ENCODE assay signal across 14 cellular contexts in the genomic region with DNA sequence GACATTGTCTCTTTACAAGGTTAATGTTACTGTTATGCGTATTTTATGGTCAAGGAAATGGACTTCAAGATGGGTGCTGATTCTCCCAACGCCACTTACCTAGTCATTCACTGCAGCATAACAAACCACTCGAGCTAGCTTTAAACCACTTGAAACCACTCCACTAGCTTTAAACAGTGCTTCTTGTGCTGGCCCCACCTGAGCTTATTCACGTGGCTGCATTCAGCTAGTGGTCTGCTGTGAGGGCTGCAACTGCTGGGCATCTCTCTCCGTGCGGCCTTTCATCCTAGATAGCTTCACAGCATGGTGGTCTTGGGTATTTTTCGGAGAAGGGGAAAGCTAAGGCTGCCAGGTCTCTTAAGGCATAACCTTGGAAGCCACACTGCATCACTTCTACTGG. TPM values are rescaled to one million over a fixed set of nuclear protein-coding genes. Genes with fewer than 3 reads are reported as not detected.
DNase-seq lines count a peak whose midpoint lies in the region; ATAC-seq and TF ChIP-seq lines count a peak whose summit lies in the region.
"Had no signal": no experiment of that assay in that cellular context is flagged by ENCODE, and none has a peak within 500 bp of the region (broad histone marks: within the 10 kb centered on the region; RNA-seq: fewer than 3 reads in every experiment).

No MANE protein-coding gene starts in this region.

- peaks cover 80% of the 10 kb centered on the region for H3K4me1 Mint-ChIP-seq in activated CD4-positive, alpha-beta T cell treated with anti-CD3 and anti-CD28 coated beads for 36 hours
- H3K4me1 Mint-ChIP-seq in activated naive CD8-positive, alpha-beta T cell treated with anti-CD3 and anti-CD28 coated beads, Interleukin-2, amount 10 ng/mL, durations not matched to agents 7 days and 5 days = peaks cover 72% of the 10 kb centered on the region

- H3K27me3 Mint-ChIP-seq in activated CD4-positive, alpha-beta T cell treated with anti-CD3 and anti-CD28 coated beads for 36 hours = no peaks in the 10 kb centered on the region
- H3K27me3 Mint-ChIP-seq in activated naive CD8-positive, alpha-beta T cell treated with anti-CD3 and anti-CD28 coated beads, Interleukin-2, amount 10 ng/mL, durations not matched to agents 7 days and 5 days = peaks cover 7% of the 10 kb centered on the region

- H3K27me3 ChIP-seq in Loucy (ENCODE audit: insufficient read depth, low read length, poor library complexity, severe bottlenecking) = no peaks in the 10 kb centered on the region
- H3K27me3 ChIP-seq: ovary had no signal

- H3K4me3 Mint-ChIP-seq in activated CD4-positive, alpha-beta T cell treated with anti-CD3 and anti-CD28 coated beads for 36 hours = no peak overlapping the region
- H3K4me3 Mint-ChIP-seq in activated naive CD8-positive, alpha-beta T cell treated with anti-CD3 and anti-CD28 coated beads, Interleukin-2, amount 10 ng/mL, durations not matched to agents 7 days and 5 days = peak overlapping the region; percentile 74
- H3K4me3 Mint-ChIP-seq: stimulated activated memory B cell treated with anti-CD40 and anti-IgM and Interleukin-4, amounts not matched to agents 10 μg/mL and 1 μg/mL and 100 μg/mL, for 72 hours had no signal

- peak overlapping the region; percentile 82 for H3K4me2 ChIP-seq in Loucy (ENCODE audit: low read depth, low read length, poor library complexity, severe bottlenecking)
- H3K4me2 ChIP-seq: A549 had no signal

- H3K36me3 Mint-ChIP-seq in activated CD4-positive, alpha-beta T cell treated with anti-CD3 and anti-CD28 coated beads for 36 hours (ENCODE audit: low read depth) = peaks cover 12% of the 10 kb centered on the region
- peaks cover 28% of the 10 kb centered on the region for H3K36me3 Mint-ChIP-seq in activated naive CD8-positive, alpha-beta T cell treated with anti-CD3 and anti-CD28 coated beads, Interleukin-2, amount 10 ng/mL, durations not matched to agents 7 days and 5 days
- H3K36me3 Mint-ChIP-seq: stimulated activated memory B cell treated with anti-CD40 and anti-IgM and Interleukin-4, amounts not matched to agents 10 μg/mL and 1 μg/mL and 100 μg/mL, for 72 hours had no signal

- intact Hi-C loops in activated CD4-positive, alpha-beta T cell treated with anti-CD3 and anti-CD28 coated beads for 36 hours (cut with DNase I, micrococcal nuclease) = loop anchor here (5.0 kb wide), 3 partner anchors 43 to 883 kb away; partner anchors contain the start of genes RNF44 (in 1 of the 2) and SFXN1 (in 1 of the 2)

- no peaks in the 10 kb centered on the region for H3K36me3 ChIP-seq in Loucy (ENCODE audit: insufficient read depth, low read length)
- H3K36me3 ChIP-seq: ovary had no signal

- ATAC-seq in activated CD4-positive, alpha-beta T cell treated with anti-CD3 and anti-CD28 coated beads for 36 hours = no peak
- no peak for ATAC-seq in activated naive CD8-positive, alpha-beta T cell treated with anti-CD3 and anti-CD28 coated beads, Interleukin-2, amount 10 ng/mL, durations not matched to agents 7 days and 5 days (ENCODE audit: low read depth)
- ATAC-seq in HG02970 (IDR thresholded peaks at IDR 0.05; ENCODE audit: low FRiP score, unreplicated experiment) = no peak
- ATAC-seq: A549; foreskin keratinocyte; stimulated activated memory B cell treated with anti-CD40 and anti-IgM and Interleukin-4, amounts not matched to agents 10 μg/mL and 1 μg/mL and 100 μg/mL, for 72 hours had no signal

- no peak overlapping the region for H2AFZ ChIP-seq in Loucy (ENCODE audit: low read length)

- H3K9me3 Mint-ChIP-seq in activated CD4-positive, alpha-beta T cell treated with anti-CD3 and anti-CD28 coated beads for 36 hours (ENCODE audit: low read depth) = peaks cover 9% of the 10 kb centered on the region
- H3K9me3 Mint-ChIP-seq in activated naive CD8-positive, alpha-beta T cell treated with anti-CD3 and anti-CD28 coated beads, Interleukin-2, amount 10 ng/mL, durations not matched to agents 7 days and 5 days = peaks cover 13% of the 10 kb centered on the region

- H3K4me1 ChIP-seq in Loucy (ENCODE audit: insufficient read depth, low read length, poor library complexity, severe bottlenecking) = peaks cover 41% of the 10 kb centered on the region
- H3K4me1 ChIP-seq: foreskin keratinocyte had no signal

- no peak overlapping the region for H3K4me3 ChIP-seq in Loucy (ENCODE audit: low read length, poor library complexity, severe bottlenecking)
- H3K4me3 ChIP-seq: A549, ovary had no signal

- CTCF ChIA-PET in activated CD4-positive, alpha-beta T cell treated with anti-CD3 and anti-CD28 coated beads for 36 hours (lab: Charles Lee) = interaction anchor here (0.6 to 2.3 kb wide), 7 partner anchors 10 to 137 kb away, joined by 3 to 5 read pairs (median 3); no protein-coding TSS in a partner anchor

- no peak overlapping the region for H3K9ac ChIP-seq in Loucy (ENCODE audit: low read depth, low read length, poor library complexity, severe bottlenecking)

- H4K20me1 ChIP-seq in Loucy (ENCODE audit: insufficient read depth, low read length, poor library complexity, severe bottlenecking) = no peaks in the 10 kb centered on the region

- no peaks in the 10 kb centered on the region for H3K9me2 ChIP-seq in Loucy (replicated peaks; ENCODE audit: low read depth, low read length)

- DNase-seq in activated CD4-positive, alpha-beta T cell treated with anti-CD3 and anti-CD28 coated beads for 36 hours = no peak
- no peak for DNase-seq in activated CD4-positive, alpha-beta T cell treated with anti-CD3 and anti-CD28 coated beads, Interleukin-2, amount 50 U/mL, for 48 hours
- DNase-seq in NCI-H524 (lab: John Stamatoyannopoulos, UW) (peak; percentile 91 to 95), superior temporal gyrus (ENCODE audit: extremely low spot score) (no peak), NCI-H82 treated with DMSO at 0.1 percent for 48 hours (lab: John Stamatoyannopoulos, UW; ENCODE audit: unreplicated experiment) (no peak)
- no peak for DNase-seq in activated naive CD8-positive, alpha-beta T cell treated with anti-CD3 and anti-CD28 coated beads, Interleukin-2, amount 10 ng/mL, durations not matched to agents 7 days and 5 days
- DNase-seq: COR-L47, foreskin keratinocyte, HCEC 1CT, ovary had no signal

- POLR2A ChIA-PET in activated CD4-positive, alpha-beta T cell treated with anti-CD3 and anti-CD28 coated beads for 36 hours (lab: Charles Lee) = interaction anchor here (1.0 kb wide), 1 partner anchor 174 kb away, joined by 3 read pairs; no protein-coding TSS in a partner anchor
- POLR2A ChIA-PET in activated naive CD8-positive, alpha-beta T cell treated with anti-CD3 and anti-CD28 coated beads, Interleukin-2, amount 10 ng/mL, durations not matched to agents 7 days and 5 days (lab: Charles Lee) = interaction anchor here (1.2 to 2.0 kb wide), 4 partner anchors 23 to 175 kb away, joined by 3 to 5 read pairs (median 4); no protein-coding TSS in a partner anchor

- peak overlapping the region; percentile 89 for H3K27ac Mint-ChIP-seq in activated CD4-positive, alpha-beta T cell treated with anti-CD3 and anti-CD28 coated beads for 36 hours
- H3K27ac Mint-ChIP-seq in activated naive CD8-positive, alpha-beta T cell treated with anti-CD3 and anti-CD28 coated beads, Interleukin-2, amount 10 ng/mL, durations not matched to agents 7 days and 5 days = peak overlapping the region; percentile 91
- H3K27ac Mint-ChIP-seq: stimulated activated memory B cell treated with anti-CD40 and anti-IgM and Interleukin-4, amounts not matched to agents 10 μg/mL and 1 μg/mL and 100 μg/mL, for 72 hours had no signal

- TF ChIP-seq CTCF in Loucy (conservative IDR thresholded peaks at IDR 0.05; ENCODE audit: low read length) = no peak

- H3F3A ChIP-seq in Loucy (ENCODE audit: low read depth) = 0 out of 2 replicates have a peak, but pooled peaks cover 5% of the 10 kb centered on the region

- H3K9me3 ChIP-seq in Loucy (ENCODE audit: insufficient read depth, low read depth, low read length) = peaks cover 10% of the 10 kb centered on the region; the same call in 1 of the 2 replicates

- peaks cover 11% of the 10 kb centered on the region; the same call in 1 of the 2 replicates for H3K79me2 ChIP-seq in Loucy (ENCODE audit: insufficient read depth, low read length)

RNA-seq across cellular contexts. Expression of gene HRH2, which starts 3.5 kb away (rescaled TPM):
- 10 to 100 TPM; 12.3 to 16.9 TPM for total RNA-seq in activated CD4-positive, alpha-beta T cell treated with anti-CD3 and anti-CD28 coated beads for 36 hours
- 10 to 100 TPM; 26.8 to 29.0 TPM for total RNA-seq in activated naive CD8-positive, alpha-beta T cell treated with anti-CD3 and anti-CD28 coated beads, Interleukin-2, amount 10 ng/mL, durations not matched to agents 7 days and 5 days
- total RNA-seq: foreskin keratinocyte had no signal

Comparison
In these comparisons a context has a peak if more than half of its experiments do, and no peak if none do; other contexts are left out.
1. DNase-seq: peak in NCI-H524 (2 of 2); none in activated CD4-positive, alpha-beta T cell treated with anti-CD3 and anti-CD28 coated beads for 36 hours (single experiment), activated CD4-positive, alpha-beta T cell treated with anti-CD3 and anti-CD28 coated beads, Interleukin-2, amount 50 U/mL, for 48 hours (0 of 2), activated naive CD8-positive, alpha-beta T cell treated with anti-CD3 and anti-CD28 coated beads, Interleukin-2, amount 10 ng/mL, durations not matched to agents 7 days and 5 days (single experiment), superior temporal gyrus (single experiment) and NCI-H82 treated with DMSO at 0.1 percent for 48 hours (single experiment).